ENCODE assay signal across 10 cellular contexts in the genomic region with DNA sequence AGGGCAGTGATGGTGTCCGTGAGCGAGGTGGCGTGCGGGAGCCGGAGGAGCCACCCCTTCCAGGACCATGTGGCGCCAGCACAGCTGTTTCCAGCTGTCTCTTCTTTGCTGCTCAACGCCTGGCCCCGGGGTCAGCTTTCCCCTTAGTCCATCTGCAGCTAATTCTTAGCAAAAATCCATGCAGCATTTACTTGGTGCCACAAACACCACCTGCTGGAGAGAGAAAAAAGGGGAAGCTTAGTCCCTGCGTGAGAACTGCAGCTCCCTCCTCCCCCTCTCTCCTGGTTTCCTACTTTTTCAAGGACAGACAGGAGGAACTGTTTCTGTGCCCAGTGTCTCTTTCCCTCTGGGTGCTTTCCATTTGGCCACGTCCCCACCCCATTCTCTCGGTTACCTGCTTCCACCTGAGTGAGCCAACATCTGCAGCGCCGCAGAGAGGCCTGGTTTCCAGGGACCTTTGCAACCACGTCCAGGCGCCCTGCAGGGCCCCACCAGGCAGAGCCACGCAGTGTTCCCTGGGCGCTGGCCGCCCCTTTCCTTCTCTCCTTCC. TPM values are rescaled to one million over a fixed set of nuclear protein-coding genes. Genes with fewer than 3 reads are reported as not detected.
DNase-seq lines count a peak whose midpoint lies in the region; ATAC-seq and TF ChIP-seq lines count a peak whose summit lies in the region.
"Had no signal": no experiment of that assay in that cellular context is flagged by ENCODE, and none has a peak within 500 bp of the region (broad histone marks: within the 10 kb centered on the region; RNA-seq: fewer than 3 reads in every experiment).

No MANE protein-coding gene starts in this region.

- H3K4me3 ChIP-seq in parathyroid adenoma (ENCODE audit: low read depth, low read length) (no peak overlapping the region), lower leg skin (ENCODE audit: low read depth, poor library complexity, severe bottlenecking) (no peak overlapping the region)

- H2BK12ac ChIP-seq in H9 (ENCODE audit: insufficient read length, low read depth, low read length): no peak overlapping the region

- H2BK15ac ChIP-seq in H9 (ENCODE audit: low read depth, low read length): no peak overlapping the region

- no peak overlapping the region for H4K91ac ChIP-seq in H9 (ENCODE audit: insufficient read length, low read depth, low read length)

- TF ChIP-seq CTCF in H9 (conservative IDR thresholded peaks at IDR 0.05): peak; percentile 62
- TF ChIP-seq CTCF in parathyroid adenoma (IDR thresholded peaks at IDR 0.05): peak; percentile 23
- no peak for TF ChIP-seq CTCF in lower leg skin (IDR thresholded peaks at IDR 0.05)

- no peak overlapping the region for H4K8ac ChIP-seq in H9 (replicated peaks; ENCODE audit: insufficient read length, low read depth, low read length)

- H3K4ac ChIP-seq in H9 (ENCODE audit: low read depth, low read length): no peak overlapping the region

- peaks cover 9 to 16% of the 10 kb centered on the region in 2 experiments for H3K4me1 Mint-ChIP-seq in H9

- H3K27ac ChIP-seq in H9 (ENCODE audit: insufficient read length, low read depth, low read length) (no peak overlapping the region), parathyroid adenoma (no peak overlapping the region)

- peak overlapping the region in 1 of 2 experiments; percentile 43; a peak in 2 of 5 replicates for H3K4me3 Mint-ChIP-seq in H9

- H3K79me2 ChIP-seq in H9 (ENCODE audit: insufficient read depth, low read length): no peaks in the 10 kb centered on the region
- H3K79me2 ChIP-seq in parathyroid adenoma: no peaks in the 10 kb centered on the region

- H3K27me3 ChIP-seq in H9 (ENCODE audit: insufficient read depth, low read length) (no peaks in the 10 kb centered on the region), parathyroid adenoma (ENCODE audit: control insufficient read depth, insufficient read depth, low read length) (no peaks in the 10 kb centered on the region)

- H3K4me1 ChIP-seq in H9 (ENCODE audit: insufficient read depth, low read length) (no peaks in the 10 kb centered on the region), parathyroid adenoma (no peaks in the 10 kb centered on the region)

- H2BK5ac ChIP-seq in H9 (ENCODE audit: insufficient read length, low read length): no peak overlapping the region

- no peak overlapping the region for H3K9ac ChIP-seq in H9 (ENCODE audit: extremely low read depth, insufficient read length, low read length)
- H3K9ac ChIP-seq in parathyroid adenoma: no peak overlapping the region

- no peak for TF ChIP-seq POLR2A in lower leg skin (IDR thresholded peaks at IDR 0.05)

- WGBS in H9 (ENCODE audit: extremely low coverage, insufficient read length, low lambda C conversion rate): no CpG with 5 or more reads among the region's 18 CpGs
- 21 to 33% methylated on average over 18 of the region's 18 CpGs for WGBS in lower leg skin, 2 donors

- H3K56ac ChIP-seq in H9 (ENCODE audit: insufficient read length, low read depth, low read length): no peak overlapping the region

- DNase-seq in H9 (peak; percentile 60), NCI-H2196 treated with DMSO at 0.1 percent for 48 hours (lab: John Stamatoyannopoulos, UW; ENCODE audit: unreplicated experiment) (peak; percentile 22), ecto neural progenitor cell (ENCODE audit: low spot score) (peak; percentile 73), lower leg skin (ENCODE audit: low spot score in 2 of 2) (no peak)
- DNase-seq: GOT3; stimulated activated CD4-positive, alpha-beta T cell treated with anti-CD3 and anti-CD28 coated beads, Interleukin-4, amount 100 ng/mL, for 1 hour had no signal

- H3T11ph ChIP-seq in H9 (ENCODE audit: low read length): no peak overlapping the region

- no peaks in the 10 kb centered on the region for H3K23me2 ChIP-seq in H9 (ENCODE audit: insufficient read length, low read depth, low read length, poor library complexity, severe bottlenecking)

- peaks cover 8% of the 10 kb centered on the region for H3K27me3 Mint-ChIP-seq in H9 (ENCODE audit: low read depth)

- H3K14ac ChIP-seq in H9 (ENCODE audit: insufficient read depth, low read length): peak overlapping the region; percentile 27; the same call in 1 of the 2 replicates

- H3K36me3 ChIP-seq in parathyroid adenoma (ENCODE audit: control insufficient read depth, insufficient read depth, low read length): no peaks in the 10 kb centered on the region

- no peak overlapping the region for H3K18ac ChIP-seq in H9 (ENCODE audit: insufficient read length, low read depth, low read length)

- no peaks in the 10 kb centered on the region for H3K36me3 Mint-ChIP-seq in H9 (ENCODE audit: insufficient read depth in 1 of 3, low read depth in 3 of 3)

- no peaks in the 10 kb centered on the region for H3K9me3 Mint-ChIP-seq in H9

- intact Hi-C loops in lower leg skin (cut with DNase I; ENCODE audit: low total_unique reads): no loop called here

- H3K4me2 ChIP-seq in H9 (ENCODE audit: insufficient read depth, insufficient read length, low read length): no peak overlapping the region
- no peak overlapping the region for H3K4me2 ChIP-seq in parathyroid adenoma (ENCODE audit: low read length)

- H2AK5ac ChIP-seq in H9 (ENCODE audit: insufficient read length, low read length): no peak overlapping the region

- H4K20me1 ChIP-seq in H9 (ENCODE audit: control insufficient read depth, insufficient read depth, insufficient read length): no peaks in the 10 kb centered on the region

- H2AFZ ChIP-seq in H9 (ENCODE audit: low read length) (no peak overlapping the region), parathyroid adenoma (no peak overlapping the region)

- no peak overlapping the region for H2BK20ac ChIP-seq in H9 (ENCODE audit: low read depth, low read length, poor library complexity, severe bottlenecking)

- no peak for ATAC-seq in activated CD4-positive, CD25-positive, alpha-beta regulatory T cell treated with anti-CD3 and anti-CD28 coated beads, Interleukin-2, amount 50 U/mL, for 24 hours
- ATAC-seq in GM21423 (IDR thresholded peaks at IDR 0.05; ENCODE audit: unreplicated experiment): no peak
- ATAC-seq in GM18511 (IDR thresholded peaks at IDR 0.05; ENCODE audit: unreplicated experiment): no peak

- H4K5ac ChIP-seq in H9 (ENCODE audit: insufficient read length, low read depth, low read length): no peak overlapping the region

- no peak overlapping the region for H3K23ac ChIP-seq in H9 (ENCODE audit: insufficient read length, low read depth, low read length)

- peak overlapping the region in 1 of 3 experiments; percentile 44; a peak in 2 of 7 replicates for H3K27ac Mint-ChIP-seq in H9

- no peak overlapping the region for H2BK120ac ChIP-seq in H9 (ENCODE audit: low read depth, low read length, poor library complexity, severe bottlenecking)

- H3K9me3 ChIP-seq in H9 (ENCODE audit: control insufficient read depth, low read depth, low read length): no peaks in the 10 kb centered on the region
- no peaks in the 10 kb centered on the region for H3K9me3 ChIP-seq in parathyroid adenoma (ENCODE audit: control insufficient read depth, low read length)

- H3K79me1 ChIP-seq in H9 (ENCODE audit: insufficient read depth, low read depth, low read length, poor library complexity, severe bottlenecking): no peaks in the 10 kb centered on the region

RNA-seq across cellular contexts. Expression of a gene that starts 3.4 kb away (rescaled TPM):
- total RNA-seq in H9 (2021): not detected in 2 replicates
- not detected for total RNA-seq in lower leg skin

RNA-seq across cellular contexts. Expression of a gene that starts 20.4 kb away (rescaled TPM):
- total RNA-seq in H9 (2021) (not detected in 2 replicates), lower leg skin (not detected)

Comparison
In these comparisons a context has a peak if more than half of its experiments do, and no peak if none do; other contexts are left out.
1. DNase-seq: peak in H9 (single experiment), NCI-H2196 treated with DMSO at 0.1 percent for 48 hours (single experiment) and ecto neural progenitor cell (single experiment); none in lower leg skin (0 of 2).
2. CTCF ChIP-seq: peak in H9 (single experiment) and parathyroid adenoma (single experiment); none in lower leg skin (0 of 3).